ENCODE assay signal across 14 cellular contexts in the genomic region with DNA sequence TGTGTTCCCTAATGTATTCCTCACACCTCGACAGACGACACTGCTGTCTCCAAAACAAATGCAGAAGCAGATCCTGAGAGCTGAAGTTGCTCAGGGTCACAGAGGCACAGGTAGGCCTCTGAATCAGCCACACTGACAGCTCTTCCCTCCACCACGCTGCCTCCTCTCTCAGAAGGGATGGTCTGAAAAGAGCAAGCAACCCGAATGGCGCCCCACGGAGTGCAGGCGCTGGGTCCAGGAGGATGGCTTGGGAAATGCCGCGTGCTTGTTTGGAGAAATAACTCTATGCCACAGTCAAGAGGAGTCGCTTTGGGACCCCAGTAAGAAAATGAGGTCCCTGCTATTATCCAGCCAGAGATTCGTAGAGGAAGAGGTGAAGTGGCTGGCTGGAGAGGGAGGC.
"Had no signal": no experiment of that assay in that cellular context is flagged by ENCODE, and none has a peak within 500 bp of the region (broad histone marks: within the 10 kb centered on the region; RNA-seq: fewer than 3 reads in every experiment).

No MANE protein-coding gene starts in this region.

- H3K4me3 Mint-ChIP-seq: activated CD4-positive, alpha-beta T cell treated with anti-CD3 and anti-CD28 coated beads for 36 hours; activated T-helper 1 cell treated with anti-CD3 and anti-CD28 coated beads, Interleukin-12 subunit alpha, Interleukin-12 subunit beta, Interleukin-2, Interleukin-4 antibody, amounts not matched to agents 30 ng/mL and 10 ng/mL and 1 ng/mL, durations not matched to agents 14 hours and 24 hours and 36 hours; naive thymus-derived CD4-positive, alpha-beta T cell; stimulated activated naive CD8-positive, alpha-beta T cell treated with anti-CD3 and anti-CD28 coated beads, Interleukin-15, Interleukin-2, amounts not matched to agents 100 ng/mL and 50 ng/mL, for 24 hours had no signal

- H3K27me3 Mint-ChIP-seq: activated CD4-positive, alpha-beta T cell treated with anti-CD3 and anti-CD28 coated beads for 36 hours; stimulated activated naive CD8-positive, alpha-beta T cell treated with anti-CD3 and anti-CD28 coated beads, Interleukin-15, Interleukin-2, amounts not matched to agents 100 ng/mL and 50 ng/mL, for 24 hours had no signal

- H3K27me3 ChIP-seq: colonic mucosa, esophagus muscularis mucosa, hepatocyte, pancreas, upper lobe of left lung had no signal

- H3K27ac Mint-ChIP-seq: activated CD4-positive, alpha-beta T cell treated with anti-CD3 and anti-CD28 coated beads for 36 hours; activated T-helper 1 cell treated with anti-CD3 and anti-CD28 coated beads, Interleukin-12 subunit alpha, Interleukin-12 subunit beta, Interleukin-2, Interleukin-4 antibody, amounts not matched to agents 30 ng/mL and 10 ng/mL and 1 ng/mL, durations not matched to agents 14 hours and 24 hours and 36 hours; naive thymus-derived CD4-positive, alpha-beta T cell; stimulated activated naive CD8-positive, alpha-beta T cell treated with anti-CD3 and anti-CD28 coated beads, Interleukin-15, Interleukin-2, amounts not matched to agents 100 ng/mL and 50 ng/mL, for 24 hours had no signal

- H3K4me3 ChIP-seq: colonic mucosa, esophagus muscularis mucosa, hepatocyte, mucosa of descending colon, pancreas, SK-N-MC, upper lobe of left lung had no signal

- H3K36me3 ChIP-seq: colonic mucosa, esophagus muscularis mucosa, pancreas had no signal

- ATAC-seq: activated CD4-positive, alpha-beta T cell treated with anti-CD3 and anti-CD28 coated beads for 36 hours; left lobe of liver; mucosa of descending colon; naive thymus-derived CD4-positive, alpha-beta T cell; pancreas had no signal

- H3K9me3 Mint-ChIP-seq: activated T-helper 1 cell treated with anti-CD3 and anti-CD28 coated beads, Interleukin-12 subunit alpha, Interleukin-12 subunit beta, Interleukin-2, Interleukin-4 antibody, amounts not matched to agents 30 ng/mL and 10 ng/mL and 1 ng/mL, durations not matched to agents 14 hours and 24 hours and 36 hours; naive thymus-derived CD4-positive, alpha-beta T cell; stimulated activated naive CD8-positive, alpha-beta T cell treated with anti-CD3 and anti-CD28 coated beads, Interleukin-15, Interleukin-2, amounts not matched to agents 100 ng/mL and 50 ng/mL, for 24 hours had no signal

- DNase-seq: activated CD4-positive, alpha-beta T cell treated with anti-CD3 and anti-CD28 coated beads for 36 hours; activated naive CD4-positive, alpha-beta T cell; colonic mucosa; mammary epithelial cell; naive thymus-derived CD4-positive, alpha-beta T cell; upper lobe of left lung had no signal

- H3K27ac ChIP-seq: colonic mucosa, esophagus muscularis mucosa, hepatocyte, pancreas, SK-N-MC had no signal

- H3K9me3 ChIP-seq: colonic mucosa, esophagus muscularis mucosa, mucosa of descending colon, pancreas, upper lobe of left lung had no signal
